In the genomic region with DNA sequence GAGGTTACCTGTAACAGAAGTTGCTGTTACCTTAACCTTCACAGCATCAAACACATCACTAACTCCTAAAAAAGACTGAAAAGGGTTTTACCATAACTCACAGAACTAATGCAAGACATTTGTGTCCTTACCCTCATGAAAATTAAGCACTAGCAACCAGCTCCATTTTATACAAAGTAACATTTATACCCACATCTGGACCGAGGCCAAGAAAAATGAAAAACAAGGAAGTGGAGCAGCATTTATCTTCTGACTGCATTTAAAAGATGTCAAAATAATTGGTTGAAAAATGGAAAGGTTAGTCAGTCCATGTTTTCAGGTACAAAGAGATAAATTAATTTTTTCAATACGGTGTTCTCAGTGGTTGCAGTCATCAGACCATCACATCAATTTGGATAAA, we compare ENCODE assay signal across 19 cellular contexts. TPM values are rescaled to one million over a fixed set of nuclear protein-coding genes. Genes with fewer than 3 reads are reported as not detected.
"Had no signal": no experiment of that assay in that cellular context is flagged by ENCODE, and none has a peak within 500 bp of the region (broad histone marks: within the 10 kb centered on the region; RNA-seq: fewer than 3 reads in every experiment).

No MANE protein-coding gene starts in this region.

- ATAC-seq: activated CD8-positive, alpha-beta T cell treated with anti-CD3 and anti-CD28 coated beads, Interleukin-2, amount 10 ng/mL, durations not matched to agents 7 days and 5 days; esophagus mucosa; mucosa of descending colon; naive thymus-derived CD8-positive, alpha-beta T cell; pancreas had no signal

- H3K4me3 ChIP-seq: adrenal gland, left ventricle myocardium inferior, mucosa of descending colon, pancreas, thoracic aorta had no signal

- H3K36me3 ChIP-seq: adrenal gland, left ventricle myocardium inferior, pancreas, thoracic aorta had no signal

- H3K27ac ChIP-seq: adrenal gland, left ventricle myocardium inferior, pancreas, thoracic aorta had no signal

- FAIRE-seq: endometrium, pancreas, urothelium cell line had no signal

- DNase-seq: activated CD4-positive, alpha-beta T cell treated with anti-CD3 and anti-CD28 coated beads, Interleukin-2, amount 10 ng/mL, durations not matched to agents 24 days and 14 days; activated CD4-positive, CD25-positive, alpha-beta regulatory T cell; activated CD8-positive, alpha-beta memory T cell treated with anti-CD3 and anti-CD28 coated beads, Interleukin-2, amount 50 U/mL, for 4 hours; activated CD8-positive, alpha-beta T cell treated with anti-CD3 and anti-CD28 coated beads, Interleukin-2, amount 10 ng/mL, durations not matched to agents 7 days and 5 days; activated effector memory CD4-positive, alpha-beta T cell treated with anti-CD3 and anti-CD28 coated beads, Interleukin-2, amount 50 U/mL, for 16 hours; activated T-cell treated with anti-CD3 and anti-CD28 coated beads, Interleukin-2, amount 50 U/mL, for 48 hours; adrenal gland; left ventricle myocardium inferior; mucosa of descending colon; naive thymus-derived CD8-positive, alpha-beta T cell; pancreas; stimulated activated CD4-positive, alpha-beta T cell treated with anti-CD3 and anti-CD28 coated beads, Interleukin-12 subunit alpha, Interleukin-12 subunit beta, amount 100 ng/mL, for 4 hours; stimulated activated CD4-positive, alpha-beta T cell treated with anti-CD3 and anti-CD28 coated beads, Interleukin-2, amount 100 ng/mL, for 24 hours had no signal

- H3K9me3 ChIP-seq: adrenal gland, mucosa of descending colon, pancreas, thoracic aorta had no signal

RNA-seq across cellular contexts. Expression of a gene that starts 3.1 kb away (rescaled TPM):
- total RNA-seq: activated CD4-positive, alpha-beta T cell treated with anti-CD3 and anti-CD28 coated beads, Interleukin-2, amount 10 ng/mL, durations not matched to agents 24 days and 14 days; activated CD8-positive, alpha-beta T cell treated with anti-CD3 and anti-CD28 coated beads, Interleukin-2, amount 10 ng/mL, durations not matched to agents 7 days and 5 days; kidney epithelial cell; naive thymus-derived CD8-positive, alpha-beta T cell had no signal
- polyA plus RNA-seq: naive thymus-derived CD8-positive, alpha-beta T cell had no signal

RNA-seq across cellular contexts. Expression of a gene that starts 8.2 kb away (rescaled TPM):
- total RNA-seq: activated CD4-positive, alpha-beta T cell treated with anti-CD3 and anti-CD28 coated beads, Interleukin-2, amount 10 ng/mL, durations not matched to agents 24 days and 14 days; activated CD8-positive, alpha-beta T cell treated with anti-CD3 and anti-CD28 coated beads, Interleukin-2, amount 10 ng/mL, durations not matched to agents 7 days and 5 days; adrenal gland; cardiac septum; esophagus mucosa; kidney epithelial cell; left ventricle myocardium inferior; mucosa of descending colon; naive thymus-derived CD8-positive, alpha-beta T cell; pancreas; thoracic aorta had no signal
- polyA plus RNA-seq: adrenal gland, pancreas had no signal

RNA-seq across cellular contexts. Expression of a gene that starts 37.7 kb away (rescaled TPM):
- total RNA-seq: activated CD4-positive, alpha-beta T cell treated with anti-CD3 and anti-CD28 coated beads, Interleukin-2, amount 10 ng/mL, durations not matched to agents 24 days and 14 days; activated CD8-positive, alpha-beta T cell treated with anti-CD3 and anti-CD28 coated beads, Interleukin-2, amount 10 ng/mL, durations not matched to agents 7 days and 5 days; kidney epithelial cell; naive thymus-derived CD8-positive, alpha-beta T cell had no signal
- polyA plus RNA-seq: naive thymus-derived CD8-positive, alpha-beta T cell had no signal
